21 cellular contexts compared by ENCODE assay signal in genomic region chr2:140027320-140027719, GRCh38.
"Had no signal": no experiment of that assay in that cellular context is flagged by ENCODE, and none has a peak within 500 bp of the region (broad histone marks: within the 10 kb centered on the region; RNA-seq: fewer than 3 reads in every experiment).

No MANE protein-coding gene starts in this region.

- H2AFZ ChIP-seq: hepatocyte had no signal

- H3K27ac ChIP-seq: breast epithelium, hepatocyte, left ventricle myocardium inferior, testis, vagina had no signal

- DNase-seq: activated CD4-positive, alpha-beta T cell treated with anti-CD3 and anti-CD28 coated beads, Interleukin-2, amount 50 U/mL, for 48 hours; activated naive CD4-positive, alpha-beta T cell treated with Interleukin-2 at 50 U/mL for 16 hours; activated naive CD8-positive, alpha-beta T cell treated with anti-CD3 and anti-CD28 coated beads, Interleukin-2, amount 10 ng/mL, durations not matched to agents 7 days and 5 days; activated T-cell treated with anti-CD3 and anti-CD28 coated beads, Interleukin-2, amount 50 U/mL, for 48 hours; amniotic stem cell; effector memory CD4-positive, alpha-beta T cell; glutamatergic neuron; left ventricle myocardium inferior; naive thymus-derived CD8-positive, alpha-beta T cell; retina; stimulated activated CD4-positive, alpha-beta T cell treated with anti-CD3 and anti-CD28 coated beads, Interleukin-2, amount 100 ng/mL, for 48 hours; stimulated activated naive CD4-positive, alpha-beta T cell; testis had no signal

- H3K4me3 ChIP-seq: breast epithelium, hepatocyte, left ventricle myocardium inferior, testis, vagina had no signal

- H3K4me1 ChIP-seq: breast epithelium, left ventricle myocardium inferior, testis, vagina had no signal

- H3K4me2 ChIP-seq: hepatocyte had no signal

- H3K27me3 ChIP-seq: breast epithelium, hepatocyte, testis, vagina had no signal

- FAIRE-seq: colon, endothelial cell of umbilical vein, frontal cortex, TTC549 had no signal

- H3K36me3 ChIP-seq: breast epithelium, left ventricle myocardium inferior, vagina had no signal

- H3K79me2 ChIP-seq: hepatocyte had no signal

- ATAC-seq: esophagus mucosa; naive thymus-derived CD8-positive, alpha-beta T cell had no signal

- H3K9me3 ChIP-seq: breast epithelium, testis, vagina had no signal
